ENCODE assay signal across 2 cellular contexts in the genomic region with DNA sequence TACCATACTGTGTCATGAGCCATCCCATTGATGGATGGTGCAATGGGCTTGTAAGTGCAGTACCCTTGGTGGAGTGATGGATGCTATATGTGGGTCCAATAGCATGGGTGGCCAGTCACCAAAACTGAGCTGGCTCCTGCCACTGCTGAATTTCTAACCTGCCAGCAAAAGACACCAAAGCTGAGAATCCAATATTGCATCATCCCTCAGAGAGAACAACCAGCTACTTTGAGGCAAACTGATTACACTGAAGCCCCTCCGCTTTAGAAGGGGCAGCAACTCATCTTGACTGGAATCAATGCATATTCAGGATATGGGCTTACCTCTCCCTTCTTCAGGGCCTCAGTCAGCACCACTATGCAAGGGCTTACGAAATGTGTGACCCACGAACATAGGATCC.
TF ChIP-seq lines count a peak whose summit lies in the region.

No MANE protein-coding gene starts in this region.

TF ChIP-seq in IMR-90, 13 proteins besides CTCF, POLR2A, EP300 and RAD21:
- TF ChIP-seq, protein P1, sequence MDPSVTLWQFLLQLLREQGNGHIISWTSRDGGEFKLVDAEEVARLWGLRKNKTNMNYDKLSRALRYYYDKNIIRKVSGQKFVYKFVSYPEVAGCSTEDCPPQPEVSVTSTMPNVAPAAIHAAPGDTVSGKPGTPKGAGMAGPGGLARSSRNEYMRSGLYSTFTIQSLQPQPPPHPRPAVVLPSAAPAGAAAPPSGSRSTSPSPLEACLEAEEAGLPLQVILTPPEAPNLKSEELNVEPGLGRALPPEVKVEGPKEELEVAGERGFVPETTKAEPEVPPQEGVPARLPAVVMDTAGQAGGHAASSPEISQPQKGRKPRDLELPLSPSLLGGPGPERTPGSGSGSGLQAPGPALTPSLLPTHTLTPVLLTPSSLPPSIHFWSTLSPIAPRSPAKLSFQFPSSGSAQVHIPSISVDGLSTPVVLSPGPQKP (IDR thresholded peaks at IDR 0.05; ENCODE audit: borderline replicate concordance, low read depth, low read length): no peak
- peak; percentile 57 for TF ChIP-seq CEBPB (IDR thresholded peaks at IDR 0.05; ENCODE audit: low read depth, low read length)
- TF ChIP-seq RFX5 (IDR thresholded peaks at IDR 0.05; ENCODE audit: low read depth, low read length): no peak
- TF ChIP-seq MAZ (IDR thresholded peaks at IDR 0.05; ENCODE audit: borderline replicate concordance, low read depth, low read length): no peak
- no peak for TF ChIP-seq SMC3 (IDR thresholded peaks at IDR 0.05; ENCODE audit: low read depth, low read length)
- TF ChIP-seq FOS (IDR thresholded peaks at IDR 0.05; ENCODE audit: low read depth, low read length): no peak

TF ChIP-seq in K562, 482 proteins besides CTCF, POLR2A, EP300 and RAD21:
- TF ChIP-seq, protein P2, sequence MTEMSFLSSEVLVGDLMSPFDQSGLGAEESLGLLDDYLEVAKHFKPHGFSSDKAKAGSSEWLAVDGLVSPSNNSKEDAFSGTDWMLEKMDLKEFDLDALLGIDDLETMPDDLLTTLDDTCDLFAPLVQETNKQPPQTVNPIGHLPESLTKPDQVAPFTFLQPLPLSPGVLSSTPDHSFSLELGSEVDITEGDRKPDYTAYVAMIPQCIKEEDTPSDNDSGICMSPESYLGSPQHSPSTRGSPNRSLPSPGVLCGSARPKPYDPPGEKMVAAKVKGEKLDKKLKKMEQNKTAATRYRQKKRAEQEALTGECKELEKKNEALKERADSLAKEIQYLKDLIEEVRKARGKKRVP (CRISPR knock-in tag; IDR thresholded peaks at IDR 0.05): peak; percentile 73; the same call in 1 of the 2 replicates
- no peak for TF ChIP-seq ZC3H8 (IDR thresholded peaks at IDR 0.05)
- TF ChIP-seq CEBPG (CRISPR knock-in tag; IDR thresholded peaks at IDR 0.05): 0 out of 2 replicates have a peak, but pooled peaks have one; percentile 16
- TF ChIP-seq CEBPG (tag; conservative IDR thresholded peaks at IDR 0.05 in 1 of 2, IDR thresholded peaks at IDR 0.05 in 1 of 2): peak; percentile 62 to 78
- TF ChIP-seq POLR2AphosphoS2 (IDR thresholded peaks at IDR 0.05; ENCODE audit: low read length): no peak
- TF ChIP-seq POLR2AphosphoS5 (IDR thresholded peaks at IDR 0.05; ENCODE audit: control insufficient read depth, insufficient read depth, low read depth, low read length): no peak
- TF ChIP-seq, protein P3, sequence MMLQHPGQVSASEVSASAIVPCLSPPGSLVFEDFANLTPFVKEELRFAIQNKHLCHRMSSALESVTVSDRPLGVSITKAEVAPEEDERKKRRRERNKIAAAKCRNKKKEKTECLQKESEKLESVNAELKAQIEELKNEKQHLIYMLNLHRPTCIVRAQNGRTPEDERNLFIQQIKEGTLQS (IDR thresholded peaks at IDR 0.05): peak; percentile 73
- TF ChIP-seq, protein P3 (CRISPR knock-in tag; conservative IDR thresholded peaks at IDR 0.05): no peak
- TF ChIP-seq ZKSCAN3 (CRISPR knock-in tag; IDR thresholded peaks at IDR 0.05): no peak
- peak; percentile 67 for TF ChIP-seq CEBPB (tag; IDR thresholded peaks at IDR 0.05)
- TF ChIP-seq ZC3H4 (CRISPR knock-in tag; IDR thresholded peaks at IDR 0.05; ENCODE audit: borderline replicate concordance): no peak
TF ChIP-seq in K562: peak in this region for 4.
